ENCODE assay signal across 1 cellular context in the genomic region with DNA sequence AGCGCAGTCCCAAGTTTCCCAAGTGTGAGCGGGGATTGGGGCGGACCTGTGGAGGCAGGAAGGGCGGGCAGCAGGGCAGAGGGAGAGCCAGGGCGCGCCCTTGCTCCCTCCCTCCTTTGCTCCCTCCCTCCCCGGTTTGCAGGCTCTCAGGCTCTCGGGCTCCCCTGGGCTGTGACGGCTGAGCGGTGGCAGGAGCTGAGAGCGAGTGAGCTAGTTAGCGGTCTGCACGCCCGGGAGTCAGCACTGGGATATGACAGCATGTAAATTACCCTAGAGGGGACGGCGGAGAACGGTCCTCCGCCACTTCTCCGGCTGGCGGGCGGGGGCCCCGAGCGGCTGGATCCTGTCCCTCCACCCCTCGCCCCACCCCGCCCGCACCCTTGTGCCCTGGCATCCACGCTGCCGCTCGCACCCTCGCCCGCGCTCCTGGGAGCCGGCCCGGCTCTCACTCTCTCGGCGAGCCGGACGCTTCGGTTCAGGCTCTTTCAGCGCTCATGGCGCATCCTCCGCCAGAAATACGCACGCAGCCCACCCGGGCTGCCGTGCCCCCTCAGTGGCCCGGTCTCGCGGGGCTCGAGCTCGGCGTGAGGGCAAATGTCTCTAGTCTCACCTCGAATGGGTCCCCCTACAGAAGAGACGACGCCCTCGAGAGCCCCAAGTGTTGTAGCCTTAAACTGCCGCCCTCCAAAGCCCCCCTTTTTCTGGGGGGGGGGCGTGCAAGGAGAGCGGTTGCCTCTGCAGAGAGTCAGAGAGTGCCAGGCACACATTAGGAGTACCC.
TF ChIP-seq lines count a peak whose summit lies in the region.

A gene (minus strand): TSS at position 54 of the 778 bp plus-strand sequence. CDS start 368 bp downstream, outside the sequence.

TF ChIP-seq in GM23338, 12 proteins besides CTCF, POLR2A, EP300 and RAD21 (continued from another document):
- TF ChIP-seq, protein P1, sequence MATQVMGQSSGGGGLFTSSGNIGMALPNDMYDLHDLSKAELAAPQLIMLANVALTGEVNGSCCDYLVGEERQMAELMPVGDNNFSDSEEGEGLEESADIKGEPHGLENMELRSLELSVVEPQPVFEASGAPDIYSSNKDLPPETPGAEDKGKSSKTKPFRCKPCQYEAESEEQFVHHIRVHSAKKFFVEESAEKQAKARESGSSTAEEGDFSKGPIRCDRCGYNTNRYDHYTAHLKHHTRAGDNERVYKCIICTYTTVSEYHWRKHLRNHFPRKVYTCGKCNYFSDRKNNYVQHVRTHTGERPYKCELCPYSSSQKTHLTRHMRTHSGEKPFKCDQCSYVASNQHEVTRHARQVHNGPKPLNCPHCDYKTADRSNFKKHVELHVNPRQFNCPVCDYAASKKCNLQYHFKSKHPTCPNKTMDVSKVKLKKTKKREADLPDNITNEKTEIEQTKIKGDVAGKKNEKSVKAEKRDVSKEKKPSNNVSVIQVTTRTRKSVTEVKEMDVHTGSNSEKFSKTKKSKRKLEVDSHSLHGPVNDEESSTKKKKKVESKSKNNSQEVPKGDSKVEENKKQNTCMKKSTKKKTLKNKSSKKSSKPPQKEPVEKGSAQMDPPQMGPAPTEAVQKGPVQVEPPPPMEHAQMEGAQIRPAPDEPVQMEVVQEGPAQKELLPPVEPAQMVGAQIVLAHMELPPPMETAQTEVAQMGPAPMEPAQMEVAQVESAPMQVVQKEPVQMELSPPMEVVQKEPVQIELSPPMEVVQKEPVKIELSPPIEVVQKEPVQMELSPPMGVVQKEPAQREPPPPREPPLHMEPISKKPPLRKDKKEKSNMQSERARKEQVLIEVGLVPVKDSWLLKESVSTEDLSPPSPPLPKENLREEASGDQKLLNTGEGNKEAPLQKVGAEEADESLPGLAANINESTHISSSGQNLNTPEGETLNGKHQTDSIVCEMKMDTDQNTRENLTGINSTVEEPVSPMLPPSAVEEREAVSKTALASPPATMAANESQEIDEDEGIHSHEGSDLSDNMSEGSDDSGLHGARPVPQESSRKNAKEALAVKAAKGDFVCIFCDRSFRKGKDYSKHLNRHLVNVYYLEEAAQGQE (IDR thresholded peaks at IDR 0.05; ENCODE audit: unreplicated experiment), result no peak
- TF ChIP-seq, protein P2, sequence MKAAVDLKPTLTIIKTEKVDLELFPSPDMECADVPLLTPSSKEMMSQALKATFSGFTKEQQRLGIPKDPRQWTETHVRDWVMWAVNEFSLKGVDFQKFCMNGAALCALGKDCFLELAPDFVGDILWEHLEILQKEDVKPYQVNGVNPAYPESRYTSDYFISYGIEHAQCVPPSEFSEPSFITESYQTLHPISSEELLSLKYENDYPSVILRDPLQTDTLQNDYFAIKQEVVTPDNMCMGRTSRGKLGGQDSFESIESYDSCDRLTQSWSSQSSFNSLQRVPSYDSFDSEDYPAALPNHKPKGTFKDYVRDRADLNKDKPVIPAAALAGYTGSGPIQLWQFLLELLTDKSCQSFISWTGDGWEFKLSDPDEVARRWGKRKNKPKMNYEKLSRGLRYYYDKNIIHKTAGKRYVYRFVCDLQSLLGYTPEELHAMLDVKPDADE (IDR thresholded peaks at IDR 0.05), result no peak
- TF ChIP-seq ZNF114 (CRISPR knock-in tag; IDR thresholded peaks at IDR 0.05) (no peak), NANOG (IDR thresholded peaks at IDR 0.05; ENCODE audit: borderline replicate concordance) (no peak), ZNF331 (CRISPR knock-in tag; IDR thresholded peaks at IDR 0.05; ENCODE audit: low read depth) (no peak)
- TF ChIP-seq, protein P3, sequence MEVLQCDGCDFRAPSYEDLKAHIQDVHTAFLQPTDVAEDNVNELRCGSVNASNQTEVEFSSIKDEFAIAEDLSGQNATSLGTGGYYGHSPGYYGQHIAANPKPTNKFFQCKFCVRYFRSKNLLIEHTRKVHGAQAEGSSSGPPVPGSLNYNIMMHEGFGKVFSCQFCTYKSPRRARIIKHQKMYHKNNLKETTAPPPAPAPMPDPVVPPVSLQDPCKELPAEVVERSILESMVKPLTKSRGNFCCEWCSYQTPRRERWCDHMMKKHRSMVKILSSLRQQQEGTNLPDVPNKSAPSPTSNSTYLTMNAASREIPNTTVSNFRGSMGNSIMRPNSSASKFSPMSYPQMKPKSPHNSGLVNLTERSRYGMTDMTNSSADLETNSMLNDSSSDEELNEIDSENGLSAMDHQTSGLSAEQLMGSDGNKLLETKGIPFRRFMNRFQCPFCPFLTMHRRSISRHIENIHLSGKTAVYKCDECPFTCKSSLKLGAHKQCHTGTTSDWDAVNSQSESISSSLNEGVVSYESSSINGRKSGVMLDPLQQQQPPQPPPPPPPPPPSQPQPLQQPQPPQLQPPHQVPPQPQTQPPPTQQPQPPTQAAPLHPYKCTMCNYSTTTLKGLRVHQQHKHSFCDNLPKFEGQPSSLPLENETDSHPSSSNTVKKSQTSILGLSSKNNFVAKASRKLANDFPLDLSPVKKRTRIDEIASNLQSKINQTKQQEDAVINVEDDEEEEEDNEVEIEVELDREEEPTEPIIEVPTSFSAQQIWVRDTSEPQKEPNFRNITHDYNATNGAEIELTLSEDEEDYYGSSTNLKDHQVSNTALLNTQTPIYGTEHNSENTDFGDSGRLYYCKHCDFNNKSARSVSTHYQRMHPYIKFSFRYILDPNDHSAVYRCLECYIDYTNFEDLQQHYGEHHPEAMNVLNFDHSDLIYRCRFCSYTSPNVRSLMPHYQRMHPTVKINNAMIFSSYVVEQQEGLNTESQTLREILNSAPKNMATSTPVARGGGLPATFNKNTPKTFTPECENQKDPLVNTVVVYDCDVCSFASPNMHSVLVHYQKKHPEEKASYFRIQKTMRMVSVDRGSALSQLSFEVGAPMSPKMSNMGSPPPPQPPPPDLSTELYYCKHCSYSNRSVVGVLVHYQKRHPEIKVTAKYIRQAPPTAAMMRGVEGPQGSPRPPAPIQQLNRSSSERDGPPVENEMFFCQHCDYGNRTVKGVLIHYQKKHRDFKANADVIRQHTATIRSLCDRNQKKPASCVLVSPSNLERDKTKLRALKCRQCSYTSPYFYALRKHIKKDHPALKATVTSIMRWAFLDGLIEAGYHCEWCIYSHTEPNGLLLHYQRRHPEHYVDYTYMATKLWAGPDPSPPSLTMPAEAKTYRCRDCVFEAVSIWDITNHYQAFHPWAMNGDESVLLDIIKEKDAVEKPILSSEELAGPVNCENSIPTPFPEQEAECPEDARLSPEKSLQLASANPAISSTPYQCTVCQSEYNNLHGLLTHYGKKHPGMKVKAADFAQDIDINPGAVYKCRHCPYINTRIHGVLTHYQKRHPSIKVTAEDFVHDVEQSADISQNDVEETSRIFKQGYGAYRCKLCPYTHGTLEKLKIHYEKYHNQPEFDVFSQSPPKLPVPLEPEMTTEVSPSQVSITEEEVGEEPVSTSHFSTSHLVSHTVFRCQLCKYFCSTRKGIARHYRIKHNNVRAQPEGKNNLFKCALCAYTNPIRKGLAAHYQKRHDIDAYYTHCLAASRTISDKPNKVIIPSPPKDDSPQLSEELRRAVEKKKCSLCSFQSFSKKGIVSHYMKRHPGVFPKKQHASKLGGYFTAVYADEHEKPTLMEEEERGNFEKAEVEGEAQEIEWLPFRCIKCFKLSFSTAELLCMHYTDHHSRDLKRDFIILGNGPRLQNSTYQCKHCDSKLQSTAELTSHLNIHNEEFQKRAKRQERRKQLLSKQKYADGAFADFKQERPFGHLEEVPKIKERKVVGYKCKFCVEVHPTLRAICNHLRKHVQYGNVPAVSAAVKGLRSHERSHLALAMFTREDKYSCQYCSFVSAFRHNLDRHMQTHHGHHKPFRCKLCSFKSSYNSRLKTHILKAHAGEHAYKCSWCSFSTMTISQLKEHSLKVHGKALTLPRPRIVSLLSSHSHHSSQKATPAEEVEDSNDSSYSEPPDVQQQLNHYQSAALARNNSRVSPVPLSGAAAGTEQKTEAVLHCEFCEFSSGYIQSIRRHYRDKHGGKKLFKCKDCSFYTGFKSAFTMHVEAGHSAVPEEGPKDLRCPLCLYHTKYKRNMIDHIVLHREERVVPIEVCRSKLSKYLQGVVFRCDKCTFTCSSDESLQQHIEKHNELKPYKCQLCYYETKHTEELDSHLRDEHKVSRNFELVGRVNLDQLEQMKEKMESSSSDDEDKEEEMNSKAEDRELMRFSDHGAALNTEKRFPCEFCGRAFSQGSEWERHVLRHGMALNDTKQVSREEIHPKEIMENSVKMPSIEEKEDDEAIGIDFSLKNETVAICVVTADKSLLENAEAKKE (CRISPR knock-in tag; IDR thresholded peaks at IDR 0.05), result no peak
